Comparison of ENCODE assay signal across 10 cellular contexts in genomic region chr7:133742709-133743538, GRCh38.
DNase-seq lines count a peak whose midpoint lies in the region; ATAC-seq and TF ChIP-seq lines count a peak whose summit lies in the region.
"Had no signal": no experiment of that assay in that cellular context is flagged by ENCODE, and none has a peak within 500 bp of the region (broad histone marks: within the 10 kb centered on the region; RNA-seq: fewer than 3 reads in every experiment).

No MANE protein-coding gene starts in this region.

- TF ChIP-seq CTCF in OCI-LY3 (IDR thresholded peaks at IDR 0.05; ENCODE audit: low read depth, low read length): peak; percentile 69
- peak; percentile 73 for TF ChIP-seq CTCF in type B pancreatic cell (conservative IDR thresholded peaks at IDR 0.05)

- H3K9me3 ChIP-seq in OCI-LY3 (ENCODE audit: insufficient read depth, low read length): no peaks in the 10 kb centered on the region

- H4K20me1 ChIP-seq in OCI-LY3 (ENCODE audit: insufficient read depth, low read length): no peaks in the 10 kb centered on the region

- peak overlapping the region; percentile 50 for H3K4me2 ChIP-seq in OCI-LY3 (ENCODE audit: low read length)

- no peaks in the 10 kb centered on the region for H3K4me1 Mint-ChIP-seq in activated naive CD4-positive, alpha-beta T cell treated with anti-CD3 and anti-CD28 coated beads for 36 hours (ENCODE audit: low read depth)
- H3K4me1 Mint-ChIP-seq in type B pancreatic cell (ENCODE audit: unreplicated experiment): peaks cover 4% of the 10 kb centered on the region

- no peak overlapping the region for H3K4me3 Mint-ChIP-seq in activated naive CD4-positive, alpha-beta T cell treated with anti-CD3 and anti-CD28 coated beads for 36 hours
- no peak overlapping the region for H3K4me3 Mint-ChIP-seq in type B pancreatic cell

- no peaks in the 10 kb centered on the region for H3K36me3 ChIP-seq in OCI-LY3 (replicated peaks; ENCODE audit: low read depth, low read length)

- no peaks in the 10 kb centered on the region for H3K9me3 Mint-ChIP-seq in activated naive CD4-positive, alpha-beta T cell treated with anti-CD3 and anti-CD28 coated beads for 36 hours
- H3K9me3 Mint-ChIP-seq in activated naive CD4-positive, alpha-beta T cell treated with anti-CD3 and anti-CD28 coated beads, Interleukin-2, amount 50 U/mL, for 72 hours: no peaks in the 10 kb centered on the region
- no peaks in the 10 kb centered on the region for H3K9me3 Mint-ChIP-seq in type B pancreatic cell

- no peaks in the 10 kb centered on the region for H3K27me3 ChIP-seq in OCI-LY3 (ENCODE audit: low read depth, low read length)

- peak overlapping the region; percentile 41; the same call in 1 of the 2 replicates for H3K4me3 ChIP-seq in OCI-LY3 (ENCODE audit: low read length)
- H3K4me3 ChIP-seq: SK-N-MC had no signal

- DNase-seq in activated naive CD4-positive, alpha-beta T cell treated with anti-CD3 and anti-CD28 coated beads for 36 hours: peak; percentile 6
- no peak for DNase-seq in activated naive CD4-positive, alpha-beta T cell treated with anti-CD3 and anti-CD28 coated beads, Interleukin-2, amount 50 U/mL, for 72 hours (ENCODE audit: low spot score in 2 of 2)
- DNase-seq in fibroblast of peridontal ligament (ENCODE audit: extremely low read depth): peak; percentile 70
- no peak for DNase-seq in type B pancreatic cell (ENCODE audit: extremely low spot score, unreplicated experiment)
- DNase-seq in stimulated activated CD4-positive, alpha-beta T cell treated with anti-CD3 and anti-CD28 coated beads, Interleukin-4, amount 100 ng/mL, for 1 hour: no peak
- DNase-seq in UCSD-AML1 (lab: John Stamatoyannopoulos, UW; ENCODE audit: unreplicated experiment): no peak
- DNase-seq: GF-D8 had no signal

- no peak for ATAC-seq in activated naive CD4-positive, alpha-beta T cell treated with anti-CD3 and anti-CD28 coated beads, Interleukin-2, amount 50 U/mL, for 72 hours
- ATAC-seq in esophagus mucosa: no peak

- no peak overlapping the region for H3K9ac ChIP-seq in OCI-LY3 (ENCODE audit: low read length)

- peaks cover 6% of the 10 kb centered on the region for H3K4me1 ChIP-seq in OCI-LY3 (ENCODE audit: low read length)

- H2AFZ ChIP-seq in OCI-LY3 (ENCODE audit: low read depth, low read length): no peak overlapping the region

- no peaks in the 10 kb centered on the region for H3K36me3 Mint-ChIP-seq in activated naive CD4-positive, alpha-beta T cell treated with anti-CD3 and anti-CD28 coated beads for 36 hours (ENCODE audit: low read depth)
- H3K36me3 Mint-ChIP-seq in activated naive CD4-positive, alpha-beta T cell treated with anti-CD3 and anti-CD28 coated beads, Interleukin-2, amount 50 U/mL, for 72 hours: no peaks in the 10 kb centered on the region
- H3K36me3 Mint-ChIP-seq in type B pancreatic cell: no peaks in the 10 kb centered on the region

- CTCF ChIA-PET in activated naive CD4-positive, alpha-beta T cell treated with anti-CD3 and anti-CD28 coated beads for 36 hours (lab: Charles Lee): interaction anchor here (0.9 to 1.4 kb wide), 2 partner anchors 18 to 373 kb away, joined by 3 to 4 read pairs; no protein-coding TSS in a partner anchor

- H3K27ac ChIP-seq in OCI-LY3 (ENCODE audit: low read length): no peak overlapping the region
- H3K27ac ChIP-seq: SK-N-MC had no signal

- no peaks in the 10 kb centered on the region for H3K27me3 Mint-ChIP-seq in activated naive CD4-positive, alpha-beta T cell treated with anti-CD3 and anti-CD28 coated beads for 36 hours (ENCODE audit: low read depth)
- peaks cover 30% of the 10 kb centered on the region for H3K27me3 Mint-ChIP-seq in type B pancreatic cell

- no peaks in the 10 kb centered on the region for H3K79me2 ChIP-seq in OCI-LY3 (ENCODE audit: low read length)

- H3K27ac Mint-ChIP-seq in activated naive CD4-positive, alpha-beta T cell treated with anti-CD3 and anti-CD28 coated beads for 36 hours: no peak overlapping the region
- no peak overlapping the region for H3K27ac Mint-ChIP-seq in activated naive CD4-positive, alpha-beta T cell treated with anti-CD3 and anti-CD28 coated beads, Interleukin-2, amount 50 U/mL, for 72 hours
- H3K27ac Mint-ChIP-seq in type B pancreatic cell: no peak overlapping the region

- intact Hi-C loops in activated naive CD4-positive, alpha-beta T cell treated with anti-CD3 and anti-CD28 coated beads for 36 hours (cut with micrococcal nuclease): no loop called here

Comparison
In these comparisons a context has a peak if more than half of its experiments do, and no peak if none do; other contexts are left out.
1. DNase-seq: peak in activated naive CD4-positive, alpha-beta T cell treated with anti-CD3 and anti-CD28 coated beads for 36 hours (single experiment) and fibroblast of peridontal ligament (single experiment); none in activated naive CD4-positive, alpha-beta T cell treated with anti-CD3 and anti-CD28 coated beads, Interleukin-2, amount 50 U/mL, for 72 hours (0 of 2), type B pancreatic cell (single experiment), stimulated activated CD4-positive, alpha-beta T cell treated with anti-CD3 and anti-CD28 coated beads, Interleukin-4, amount 100 ng/mL, for 1 hour (single experiment) and UCSD-AML1 (single experiment).